Comparison of ENCODE assay signal across 19 cellular contexts in genomic region chr11:120413480-120413879, GRCh38.
A peak's percentile ranks its signal among the peaks of the same experiment; 100 is the strongest.
DNase-seq lines count a peak whose midpoint lies in the region; ATAC-seq and TF ChIP-seq lines count a peak whose summit lies in the region.
"Had no signal": no experiment of that assay in that cellular context is flagged by ENCODE, and none has a peak within 500 bp of the region (broad histone marks: within the 10 kb centered on the region; RNA-seq: fewer than 3 reads in every experiment).

No MANE protein-coding gene starts in this region.

- no peaks in the 10 kb centered on the region for H3K27me3 ChIP-seq in esophagus muscularis mucosa
- H3K27me3 ChIP-seq: suprapubic skin had no signal

- H3K36me3 ChIP-seq in esophagus muscularis mucosa = peaks cover 0 to 23% (median 7%) of the 10 kb centered on the region in 4 donors
- H3K36me3 ChIP-seq: suprapubic skin had no signal

- peak; percentile 98 for ATAC-seq in SK-N-SH treated with all-trans-retinoic acid at 6 μM for 48 hours
- ATAC-seq: activated naive CD4-positive, alpha-beta T cell treated with anti-CD3 and anti-CD28 coated beads, Interleukin-2, amount 50 U/mL, for 72 hours; WTC11 had no signal

- intact Hi-C loops in head of caudate nucleus (cut with DNase I) = no loop called here
- intact Hi-C loops in esophagus muscularis mucosa (cut with DNase I) = no loop called here

- DNase-seq in A172 (ENCODE audit: low spot score) (peak; percentile 10), HCEC 1CT (peak; percentile 79), fibroblast of peridontal ligament (ENCODE audit: extremely low read depth) (peak; percentile 80), DMS53 treated with DMSO at 0.1 percent for 48 hours (lab: John Stamatoyannopoulos, UW; ENCODE audit: unreplicated experiment) (no peak), glomerular visceral epithelial cell (ENCODE audit: extremely low spot score) (no peak), head of caudate nucleus (no peak), esophagus muscularis mucosa (ENCODE audit: extremely low spot score) (no peak)
- DNase-seq: 8988T; activated CD8-positive, alpha-beta memory T cell treated with anti-CD3 and anti-CD28 coated beads, Interleukin-2, amount 50 U/mL, for 4 hours; mesendoderm; NCI-H1105 treated with DMSO at 0.1 percent for 48 hours; NCI-H2227 treated with DMSO at 0.1 percent for 48 hours; stimulated activated CD4-positive, alpha-beta T cell treated with anti-CD3 and anti-CD28 coated beads, Interleukin-15, amount 100 ng/mL, for 24 hours; SW 1271 had no signal

- no peaks in the 10 kb centered on the region for H3K4me1 ChIP-seq in esophagus muscularis mucosa
- H3K4me1 ChIP-seq: parathyroid adenoma had no signal

- TF ChIP-seq CTCF in esophagus muscularis mucosa (IDR thresholded peaks at IDR 0.05) = no peak

- no peak overlapping the region for H3K27ac ChIP-seq in esophagus muscularis mucosa (replicated peaks in 1 of 4)
- H3K27ac ChIP-seq: parathyroid adenoma, suprapubic skin had no signal

- TF ChIP-seq EP300 in esophagus muscularis mucosa (IDR thresholded peaks at IDR 0.05) = no peak

- TF ChIP-seq POLR2A in esophagus muscularis mucosa (IDR thresholded peaks at IDR 0.05; ENCODE audit: low read depth) = no peak

- H3K4me3 ChIP-seq in esophagus muscularis mucosa = no peak overlapping the region
- H3K4me3 ChIP-seq: suprapubic skin had no signal

- no peaks in the 10 kb centered on the region for H3K9me3 ChIP-seq in esophagus muscularis mucosa
- H3K9me3 ChIP-seq: suprapubic skin had no signal

TF ChIP-seq in SK-N-SH treated with all-trans-retinoic acid at 6 μM for 48 hours, 23 proteins besides CTCF, POLR2A, EP300 and RAD21:
- TF ChIP-seq CSRNP3 (CRISPR knock-in tag; IDR thresholded peaks at IDR 0.05) (no peak), ZNF565 (CRISPR knock-in tag; conservative IDR thresholded peaks at IDR 0.05; ENCODE audit: low read depth) (no peak), ISL1 (CRISPR knock-in tag; IDR thresholded peaks at IDR 0.05) (peak; percentile 73), ZNF8 (CRISPR knock-in tag; IDR thresholded peaks at IDR 0.05) (no peak)

Comparison
In these comparisons a context has a peak if more than half of its experiments do, and no peak if none do; other contexts are left out.
1. DNase-seq: peak in A172 (single experiment), HCEC 1CT (single experiment) and fibroblast of peridontal ligament (single experiment); none in DMS53 treated with DMSO at 0.1 percent for 48 hours (single experiment), glomerular visceral epithelial cell (single experiment), head of caudate nucleus (0 of 42) and esophagus muscularis mucosa (single experiment).